In genomic region chr5:150213530-150213929, GRCh38 we compare ENCODE assay signal across 21 cellular contexts. TPM values are rescaled to one million over a fixed set of nuclear protein-coding genes. Genes with fewer than 3 reads are reported as not detected.
DNase-seq lines count a peak whose midpoint lies in the region; ATAC-seq and TF ChIP-seq lines count a peak whose summit lies in the region.
"Had no signal": no experiment of that assay in that cellular context is flagged by ENCODE, and none has a peak within 500 bp of the region (broad histone marks: within the 10 kb centered on the region; RNA-seq: fewer than 3 reads in every experiment).

No MANE protein-coding gene starts in this region.

- H3K27ac Mint-ChIP-seq in activated CD8-positive, alpha-beta T cell treated with anti-CD3 and anti-CD28 coated beads, Interleukin-2, amount 10 ng/mL, durations not matched to agents 7 days and 5 days, result peak overlapping the region; percentile 61
- no peak overlapping the region for H3K27ac Mint-ChIP-seq in activated CD8-positive, alpha-beta T cell treated with anti-CD3 and anti-CD28 coated beads for 36 hours
- H3K27ac Mint-ChIP-seq in brain, result peak overlapping the region in 3 of 5 experiments; percentile 29 to 89 (median 79)
- H3K27ac Mint-ChIP-seq: activated naive CD8-positive, alpha-beta T cell treated with anti-CD3 and anti-CD28 coated beads for 36 hours; activated T-cell treated with anti-CD3 and anti-CD28 coated beads, Interleukin-2, amount 50 U/mL, for 72 hours had no signal

- no peak overlapping the region for H3K4me3 Mint-ChIP-seq in activated CD8-positive, alpha-beta T cell treated with anti-CD3 and anti-CD28 coated beads, Interleukin-2, amount 10 ng/mL, durations not matched to agents 7 days and 5 days
- no peak overlapping the region for H3K4me3 Mint-ChIP-seq in activated CD8-positive, alpha-beta T cell treated with anti-CD3 and anti-CD28 coated beads for 36 hours
- H3K4me3 Mint-ChIP-seq in brain, result no peak overlapping the region
- H3K4me3 Mint-ChIP-seq: activated naive CD8-positive, alpha-beta T cell treated with anti-CD3 and anti-CD28 coated beads for 36 hours; activated T-cell treated with anti-CD3 and anti-CD28 coated beads, Interleukin-2, amount 50 U/mL, for 72 hours; natural killer cell treated with Interleukin-12 subunit alpha and Interleukin-12 subunit beta and Interleukin-15 and Interleukin-18, amount 100 ng/mL, for 72 hours had no signal

- no peak for DNase-seq in activated CD8-positive, alpha-beta T cell treated with anti-CD3 and anti-CD28 coated beads, Interleukin-2, amount 10 ng/mL, durations not matched to agents 7 days and 5 days
- no peak for DNase-seq in activated CD8-positive, alpha-beta T cell treated with anti-CD3 and anti-CD28 coated beads for 36 hours
- peak; percentile 67 to 88 for DNase-seq in foreskin fibroblast
- peak; percentile 53 for DNase-seq in stromal cell of bone marrow (ENCODE audit: low read depth)
- no peak for DNase-seq in hippocampal formation (lab: John Stamatoyannopoulos, UW)
- DNase-seq in activated CD4-positive, CD25-positive, alpha-beta regulatory T cell treated with anti-CD3 and anti-CD28 coated beads, Interleukin-2, amount 50 U/mL, for 72 hours, result no peak
- DNase-seq in cortex of kidney (lab: John Stamatoyannopoulos, UW), result no peak
- DNase-seq: activated CD4-positive, alpha-beta T cell treated with anti-CD3 and anti-CD28 coated beads, Interleukin-2, amount 50 U/mL, for 1 hour; activated naive CD8-positive, alpha-beta T cell treated with anti-CD3 and anti-CD28 coated beads for 36 hours; activated T-cell treated with anti-CD3 and anti-CD28 coated beads, Interleukin-2, amount 50 U/mL, for 72 hours; central memory CD4-positive, alpha-beta T cell; effector CD8-positive, alpha-beta T cell; foreskin keratinocyte; GF-D8; NCI-H187; stimulated activated CD4-positive, alpha-beta T cell treated with anti-CD3 and anti-CD28 coated beads, Interleukin-12 subunit alpha, Interleukin-12 subunit beta, amount 100 ng/mL, for 4 hours; testis had no signal

- no peaks in the 10 kb centered on the region for H3K9me3 Mint-ChIP-seq in activated CD8-positive, alpha-beta T cell treated with anti-CD3 and anti-CD28 coated beads, Interleukin-2, amount 10 ng/mL, durations not matched to agents 7 days and 5 days (ENCODE audit: insufficient read depth)
- H3K9me3 Mint-ChIP-seq in activated CD8-positive, alpha-beta T cell treated with anti-CD3 and anti-CD28 coated beads for 36 hours, result no peaks in the 10 kb centered on the region
- H3K9me3 Mint-ChIP-seq in brain, result no peaks in the 10 kb centered on the region
- H3K9me3 Mint-ChIP-seq: activated naive CD8-positive, alpha-beta T cell treated with anti-CD3 and anti-CD28 coated beads for 36 hours; activated T-cell treated with anti-CD3 and anti-CD28 coated beads, Interleukin-2, amount 50 U/mL, for 72 hours; natural killer cell treated with Interleukin-12 subunit alpha and Interleukin-12 subunit beta and Interleukin-15 and Interleukin-18, amount 100 ng/mL, for 72 hours had no signal

- peaks cover 36% of the 10 kb centered on the region for H3K4me1 Mint-ChIP-seq in activated CD8-positive, alpha-beta T cell treated with anti-CD3 and anti-CD28 coated beads, Interleukin-2, amount 10 ng/mL, durations not matched to agents 7 days and 5 days (ENCODE audit: low read depth)
- H3K4me1 Mint-ChIP-seq in activated CD8-positive, alpha-beta T cell treated with anti-CD3 and anti-CD28 coated beads for 36 hours (ENCODE audit: low read depth), result peaks cover 14% of the 10 kb centered on the region
- peaks cover 64% of the 10 kb centered on the region for H3K4me1 Mint-ChIP-seq in brain

- ATAC-seq in activated CD8-positive, alpha-beta T cell treated with anti-CD3 and anti-CD28 coated beads, Interleukin-2, amount 10 ng/mL, durations not matched to agents 7 days and 5 days, result no peak
- ATAC-seq in activated CD8-positive, alpha-beta T cell treated with anti-CD3 and anti-CD28 coated beads for 36 hours, result no peak
- ATAC-seq: activated T-cell treated with anti-CD3 and anti-CD28 coated beads, Interleukin-2, amount 50 U/mL, for 72 hours; foreskin keratinocyte; natural killer cell treated with Interleukin-12 subunit alpha and Interleukin-12 subunit beta and Interleukin-15 and Interleukin-18, amount 100 ng/mL, for 72 hours had no signal

- CTCF ChIA-PET in activated CD8-positive, alpha-beta T cell treated with anti-CD3 and anti-CD28 coated beads, Interleukin-2, amount 10 ng/mL, durations not matched to agents 7 days and 5 days (lab: Charles Lee), result interaction anchor here (1.3 kb wide), 1 partner anchor 20 kb away, joined by 3 read pairs; no protein-coding TSS in a partner anchor
- CTCF ChIA-PET in activated CD8-positive, alpha-beta T cell treated with anti-CD3 and anti-CD28 coated beads for 36 hours (lab: Charles Lee), result no interaction called here

- peaks cover 35% of the 10 kb centered on the region for H3K27me3 Mint-ChIP-seq in activated CD8-positive, alpha-beta T cell treated with anti-CD3 and anti-CD28 coated beads, Interleukin-2, amount 10 ng/mL, durations not matched to agents 7 days and 5 days (ENCODE audit: low read depth)
- H3K27me3 Mint-ChIP-seq in activated CD8-positive, alpha-beta T cell treated with anti-CD3 and anti-CD28 coated beads for 36 hours, result peaks cover 6% of the 10 kb centered on the region
- peaks cover 2% of the 10 kb centered on the region for H3K27me3 Mint-ChIP-seq in brain

- H3K4me3 ChIP-seq in foreskin fibroblast (ENCODE audit: low read depth in 1 of 2, low read length in 2 of 2), result no peak overlapping the region
- H3K4me3 ChIP-seq: BLaER1, testis had no signal

- H3K36me3 Mint-ChIP-seq in activated CD8-positive, alpha-beta T cell treated with anti-CD3 and anti-CD28 coated beads, Interleukin-2, amount 10 ng/mL, durations not matched to agents 7 days and 5 days (ENCODE audit: low read depth), result no peaks in the 10 kb centered on the region
- H3K36me3 Mint-ChIP-seq in activated CD8-positive, alpha-beta T cell treated with anti-CD3 and anti-CD28 coated beads for 36 hours (ENCODE audit: low read depth), result no peaks in the 10 kb centered on the region
- H3K36me3 Mint-ChIP-seq in brain, result no peaks in the 10 kb centered on the region
- H3K36me3 Mint-ChIP-seq: activated naive CD8-positive, alpha-beta T cell treated with anti-CD3 and anti-CD28 coated beads for 36 hours; natural killer cell treated with Interleukin-12 subunit alpha and Interleukin-12 subunit beta and Interleukin-15 and Interleukin-18, amount 100 ng/mL, for 72 hours had no signal

- POLR2A ChIA-PET in activated CD8-positive, alpha-beta T cell treated with anti-CD3 and anti-CD28 coated beads, Interleukin-2, amount 10 ng/mL, durations not matched to agents 7 days and 5 days (lab: Charles Lee), result no interaction called here
- POLR2A ChIA-PET in activated CD8-positive, alpha-beta T cell treated with anti-CD3 and anti-CD28 coated beads for 36 hours (lab: Charles Lee), result no interaction called here

- intact Hi-C loops in activated CD8-positive, alpha-beta T cell treated with anti-CD3 and anti-CD28 coated beads for 36 hours (cut with micrococcal nuclease), result no loop called here

- TF ChIP-seq CTCF in activated CD8-positive, alpha-beta T cell treated with anti-CD3 and anti-CD28 coated beads for 36 hours (IDR thresholded peaks at IDR 0.05), result no peak
- TF ChIP-seq CTCF in brain (conservative IDR thresholded peaks at IDR 0.05) (no peak), foreskin fibroblast (IDR thresholded peaks at IDR 0.05; ENCODE audit: low read depth, low read length) (no peak)

RNA-seq across cellular contexts. Expression of gene SLC6A7, which starts 23.7 kb away (rescaled TPM):
- total RNA-seq in activated CD8-positive, alpha-beta T cell treated with anti-CD3 and anti-CD28 coated beads, Interleukin-2, amount 10 ng/mL, durations not matched to agents 7 days and 5 days, result not detected
- not detected for total RNA-seq in activated CD8-positive, alpha-beta T cell treated with anti-CD3 and anti-CD28 coated beads for 36 hours
- polyA plus RNA-seq in brain (ENCODE audit: insufficient read depth, low read depth, low replicate concordance), result 4.1 TPM
- total RNA-seq: activated naive CD8-positive, alpha-beta T cell treated with anti-CD3 and anti-CD28 coated beads for 36 hours; activated T-cell treated with anti-CD3 and anti-CD28 coated beads, Interleukin-2, amount 50 U/mL, for 72 hours; foreskin keratinocyte; natural killer cell treated with Interleukin-12 subunit alpha and Interleukin-12 subunit beta and Interleukin-15 and Interleukin-18, amount 100 ng/mL, for 72 hours had no signal
- polyA plus RNA-seq: foreskin keratinocyte had no signal

RNA-seq across cellular contexts. Expression of gene CDX1, which starts 47.0 kb away (rescaled TPM):
- not detected for total RNA-seq in activated CD8-positive, alpha-beta T cell treated with anti-CD3 and anti-CD28 coated beads, Interleukin-2, amount 10 ng/mL, durations not matched to agents 7 days and 5 days
- not detected for total RNA-seq in activated CD8-positive, alpha-beta T cell treated with anti-CD3 and anti-CD28 coated beads for 36 hours
- not detected for polyA plus RNA-seq in brain (ENCODE audit: insufficient read depth, low read depth, low replicate concordance)
- total RNA-seq: activated naive CD8-positive, alpha-beta T cell treated with anti-CD3 and anti-CD28 coated beads for 36 hours; activated T-cell treated with anti-CD3 and anti-CD28 coated beads, Interleukin-2, amount 50 U/mL, for 72 hours; foreskin keratinocyte; natural killer cell treated with Interleukin-12 subunit alpha and Interleukin-12 subunit beta and Interleukin-15 and Interleukin-18, amount 100 ng/mL, for 72 hours; NCI-H460 had no signal
- polyA plus RNA-seq: foreskin keratinocyte had no signal

RNA-seq across cellular contexts. Expression of gene PDGFRB, which starts 57.9 kb away (rescaled TPM):
- total RNA-seq in activated CD8-positive, alpha-beta T cell treated with anti-CD3 and anti-CD28 coated beads, Interleukin-2, amount 10 ng/mL, durations not matched to agents 7 days and 5 days, result 10 to 100 TPM; 47.0 to 49.0 TPM
- total RNA-seq in activated CD8-positive, alpha-beta T cell treated with anti-CD3 and anti-CD28 coated beads for 36 hours, result under 1 TPM; 0.58 to 0.74 TPM
- polyA plus RNA-seq in brain (ENCODE audit: insufficient read depth, low read depth, low replicate concordance), result 32.0 TPM
- total RNA-seq: foreskin keratinocyte had no signal
- polyA plus RNA-seq: foreskin keratinocyte had no signal

Comparison
In these comparisons a context has a peak if more than half of its experiments do, and no peak if none do; other contexts are left out.
1. RNA of gene PDGFRB, which starts 57.9 kb away (total RNA-seq): 47.0 to 49.0 TPM in activated CD8-positive, alpha-beta T cell treated with anti-CD3 and anti-CD28 coated beads, Interleukin-2, amount 10 ng/mL, durations not matched to agents 7 days and 5 days; 0.58 to 0.74 TPM in activated CD8-positive, alpha-beta T cell treated with anti-CD3 and anti-CD28 coated beads for 36 hours; every median in the first group is over 10 times any median in the second.
2. DNase-seq: peak in foreskin fibroblast (2 of 2) and stromal cell of bone marrow (single experiment); none in activated CD8-positive, alpha-beta T cell treated with anti-CD3 and anti-CD28 coated beads, Interleukin-2, amount 10 ng/mL, durations not matched to agents 7 days and 5 days (single experiment), activated CD8-positive, alpha-beta T cell treated with anti-CD3 and anti-CD28 coated beads for 36 hours (single experiment), hippocampal formation (0 of 2), activated CD4-positive, CD25-positive, alpha-beta regulatory T cell treated with anti-CD3 and anti-CD28 coated beads, Interleukin-2, amount 50 U/mL, for 72 hours (single experiment) and cortex of kidney (single experiment).